ENCODE assay signal across 20 cellular contexts in genomic region chr15:80801891-80802680, GRCh38. TPM values are rescaled to one million over a fixed set of nuclear protein-coding genes. Genes with fewer than 3 reads are reported as not detected.
DNase-seq lines count a peak whose midpoint lies in the region; ATAC-seq and TF ChIP-seq lines count a peak whose summit lies in the region.
"Had no signal": no experiment of that assay in that cellular context is flagged by ENCODE, and none has a peak within 500 bp of the region (broad histone marks: within the 10 kb centered on the region; RNA-seq: fewer than 3 reads in every experiment).

No MANE protein-coding gene starts in this region.

- peaks cover 9% of the 10 kb centered on the region for H3F3A ChIP-seq in PC-3 (ENCODE audit: low read length, unreplicated experiment)

- CTCF ChIA-PET in PC-3 (lab: Charles Lee), result interaction anchor here (0.6 kb wide), 1 partner anchor 405 kb away, joined by 4 read pairs; no protein-coding TSS in a partner anchor

- TF ChIP-seq CTCF in PC-3 (conservative IDR thresholded peaks at IDR 0.05; ENCODE audit: low read depth, low read length), result no peak

- no peaks in the 10 kb centered on the region for H3K36me3 ChIP-seq in PC-3 (ENCODE audit: low read depth, low read length)
- H3K36me3 ChIP-seq: SJCRH30, thyroid gland had no signal

- H2AFZ ChIP-seq in PC-3 (ENCODE audit: low read length), result no peak overlapping the region

- BruUV-seq in PC-3 (replicated peaks; lab: Mats Ljungman, UMichigan), result no TSS peak

- H3K9ac ChIP-seq in PC-3 (ENCODE audit: low read length), result no peak overlapping the region

- ATAC-seq in PC-3, result peak; percentile 81
- peak; percentile 83 for ATAC-seq in esophagus mucosa
- no peak for ATAC-seq in GM18907 (IDR thresholded peaks at IDR 0.05; ENCODE audit: unreplicated experiment)
- ATAC-seq: GM12878, HCT116 had no signal

- intact Hi-C loops in PC-3 (cut with micrococcal nuclease), result no loop called here

- H3K9me2 ChIP-seq in PC-3 (replicated peaks; ENCODE audit: low read length), result 0 out of 2 replicates have a peak, but pooled peaks cover 2% of the 10 kb centered on the region

- H3K9me3 ChIP-seq in PC-3 (ENCODE audit: low read length), result no peaks in the 10 kb centered on the region
- H3K9me3 ChIP-seq: A549, SJCRH30, thyroid gland had no signal

- no peaks in the 10 kb centered on the region for H3K79me2 ChIP-seq in PC-3 (ENCODE audit: low read length)

- H3K4me3 ChIP-seq in PC-3 (ENCODE audit: low read length), result no peak overlapping the region
- H3K4me3 ChIP-seq: A549, GM12878, SJCRH30, thyroid gland had no signal

- POLR2A ChIA-PET in PC-3 (lab: Charles Lee; ENCODE audit: unreplicated experiment), result no interaction called here

- H3K27me3 ChIP-seq in PC-3 (ENCODE audit: low read length), result no peaks in the 10 kb centered on the region
- H3K27me3 ChIP-seq: SJCRH30, thyroid gland had no signal

- H4K20me1 ChIP-seq in PC-3 (ENCODE audit: low read length), result no peaks in the 10 kb centered on the region

- peak overlapping the region; percentile 69 for H3K27ac ChIP-seq in PC-3 (ENCODE audit: low read length)
- H3K27ac ChIP-seq: A549, SJCRH30, thyroid gland had no signal

- peak overlapping the region; percentile 4; the same call in 1 of the 2 replicates for H3K4me2 ChIP-seq in PC-3 (ENCODE audit: low read length)
- H3K4me2 ChIP-seq: A549 had no signal

- DNase-seq in NCI-H2029 (lab: John Stamatoyannopoulos, UW) (peak; percentile 55), NCI-H2029 treated with DMSO at 0.1 percent for 48 hours (lab: John Stamatoyannopoulos, UW) (no peak), PC-3 (peak; percentile 83), stromal cell of bone marrow (ENCODE audit: low read depth) (peak; percentile 51), GOT3 (lab: John Stamatoyannopoulos, UW) (no peak), activated gamma-delta T cell treated with Interleukin-2 at 50 U/mL for 16 hours (no peak)
- DNase-seq: activated naive CD8-positive, alpha-beta T cell treated with anti-CD3 and anti-CD28 coated beads, Interleukin-2, amount 10 ng/mL, durations not matched to agents 7 days and 5 days; activated T-cell treated with anti-CD3 and anti-CD28 coated beads, Interleukin-2, amount 50 U/mL, for 24 hours; NCI-H1092 treated with DMSO at 0.1 percent for 48 hours; NCI-H2171 treated with DMSO at 0.1 percent for 48 hours; nucleus accumbens; stimulated activated CD4-positive, alpha-beta T cell treated with anti-CD3 and anti-CD28 coated beads, Interleukin-4, amount 100 ng/mL, for 24 hours; T-helper 9 cell; thyroid gland had no signal

- H3K4me1 ChIP-seq in PC-3 (ENCODE audit: insufficient read depth, low read length), result peaks cover 47% of the 10 kb centered on the region
- H3K4me1 ChIP-seq: SJCRH30, thyroid gland had no signal

RNA-seq across cellular contexts. Expression of gene CEMIP, which starts 22.9 kb away (rescaled TPM):
- total RNA-seq in PC-3 (2014; rRNA removed) (3.1 and 4.0 TPM in 2 replicates), esophagus mucosa (17.3 TPM)

Comparison
In these comparisons a context has a peak if more than half of its experiments do, and no peak if none do; other contexts are left out.
1. DNase-seq: peak in NCI-H2029 (single experiment), PC-3 (single experiment) and stromal cell of bone marrow (single experiment); none in NCI-H2029 treated with DMSO at 0.1 percent for 48 hours (single experiment), GOT3 (single experiment) and activated gamma-delta T cell treated with Interleukin-2 at 50 U/mL for 16 hours (single experiment).